In genomic region chr17:19713462-19713861, GRCh38 we compare ENCODE assay signal across 20 cellular contexts. TPM values are rescaled to one million over a fixed set of nuclear protein-coding genes. Genes with fewer than 3 reads are reported as not detected.
DNase-seq lines count a peak whose midpoint lies in the region; ATAC-seq, FAIRE-seq and TF ChIP-seq lines count a peak whose summit lies in the region.
"Had no signal": no experiment of that assay in that cellular context is flagged by ENCODE, and none has a peak within 500 bp of the region (broad histone marks: within the 10 kb centered on the region; RNA-seq: fewer than 3 reads in every experiment).

No MANE protein-coding gene starts in this region.

- no peak overlapping the region for H3K4me3 Mint-ChIP-seq in neural progenitor cell
- H3K4me3 Mint-ChIP-seq: memory B cell; nephron; T-helper 2 cell treated with Interferon-gamma antibody and Interleukin-4, amounts not matched to agents 5 μg/mL and 100 μg/mL, for 36 hours had no signal

- POLR2A ChIA-PET in H1 (lab: Charles Lee; ENCODE audit: partially characterized antibody) = no interaction called here

- H3K4me3 ChIP-seq in H1 (ENCODE audit: extremely low read depth in 1 of 4, insufficient read depth in 2 of 4, low read depth in 3 of 4, low read length in 4 of 4) = no peak overlapping the region
- H3K4me3 ChIP-seq in neural progenitor cell = no peak overlapping the region
- H3K4me3 ChIP-seq in SJCRH30 = no peak overlapping the region
- H3K4me3 ChIP-seq in hepatocyte = no peak overlapping the region

- no peak overlapping the region for H2BK20ac ChIP-seq in H1 (ENCODE audit: low read length)

- H3K4me1 ChIP-seq in H1 (replicated peaks in 1 of 4; ENCODE audit: control insufficient read depth in 3 of 4, insufficient read depth in 4 of 4, low read length in 3 of 4) = peaks cover 0 to 8% (median 0%) of the 10 kb centered on the region in 4 experiments; a peak in 2 of 7 replicates
- peaks cover 17% of the 10 kb centered on the region for H3K4me1 ChIP-seq in neural progenitor cell
- H3K4me1 ChIP-seq in SJCRH30 = no peaks in the 10 kb centered on the region
- H3K4me1 ChIP-seq in hepatocyte (ENCODE audit: insufficient read depth) = no peaks in the 10 kb centered on the region

- no peaks in the 10 kb centered on the region for H3K9me3 Mint-ChIP-seq in neural progenitor cell
- H3K9me3 Mint-ChIP-seq: memory B cell; nephron; T-helper 2 cell treated with Interferon-gamma antibody and Interleukin-4, amounts not matched to agents 5 μg/mL and 100 μg/mL, for 36 hours had no signal

- no peaks in the 10 kb centered on the region for H3K9me3 ChIP-seq in H1 (ENCODE audit: insufficient read depth in 2 of 2, low read depth in 1 of 2, low read length in 1 of 2)
- H3K9me3 ChIP-seq in neural progenitor cell (ENCODE audit: low read depth) = no peaks in the 10 kb centered on the region
- no peaks in the 10 kb centered on the region for H3K9me3 ChIP-seq in SJCRH30 (replicated peaks)
- H3K9me3 ChIP-seq in hepatocyte (ENCODE audit: low read depth) = no peaks in the 10 kb centered on the region

- DNase-seq in D721Med (ENCODE audit: insufficient read length, low spot score) (peak; percentile 18), NAMALWA (ENCODE audit: low spot score) (peak; percentile 1), H1 (ENCODE audit: low read depth in 1 of 2, low spot score in 2 of 2) (no peak), neural progenitor cell (ENCODE audit: low spot score) (no peak), SJCRH30 (no peak), hepatocyte (ENCODE audit: low spot score) (no peak), cerebellar cortex (ENCODE audit: low spot score) (no peak)
- DNase-seq: activated gamma-delta T cell, retina, Right ventricle myocardium superior had no signal

- H2BK120ac ChIP-seq in H1 (replicated peaks; ENCODE audit: low read depth, low read length) = no peak overlapping the region

- H3K56ac ChIP-seq in H1 (replicated peaks; ENCODE audit: insufficient read length, low read depth, low read length) = no peak overlapping the region

- no peaks in the 10 kb centered on the region for H4K20me1 ChIP-seq in H1 (replicated peaks in 1 of 2; ENCODE audit: control insufficient read depth in 1 of 2, insufficient read depth in 2 of 2, low read length in 2 of 2)
- H4K20me1 ChIP-seq in neural progenitor cell (ENCODE audit: low read depth) = no peaks in the 10 kb centered on the region
- no peaks in the 10 kb centered on the region for H4K20me1 ChIP-seq in hepatocyte (ENCODE audit: insufficient read depth, poor library complexity, severe bottlenecking)

- H4K91ac ChIP-seq in H1 (replicated peaks; ENCODE audit: insufficient read length, low read length) = no peak overlapping the region

- H3K23me2 ChIP-seq in H1 (ENCODE audit: low read depth, low read length) = no peaks in the 10 kb centered on the region

- no peaks in the 10 kb centered on the region for H3K79me1 ChIP-seq in H1 (ENCODE audit: low read depth, low read length)

- H3K27me3 ChIP-seq in H1 (replicated peaks in 1 of 4; ENCODE audit: control insufficient read depth in 3 of 4, extremely low read depth in 1 of 4, insufficient read depth in 3 of 4, low read length in 3 of 4) (no peaks in the 10 kb centered on the region), neural progenitor cell (no peaks in the 10 kb centered on the region), SJCRH30 (peaks cover 28% of the 10 kb centered on the region), hepatocyte (no peaks in the 10 kb centered on the region)

- H3K79me2 ChIP-seq in H1 (ENCODE audit: control insufficient read depth in 1 of 2, insufficient read depth in 2 of 2, low read length in 2 of 2) (no peaks in the 10 kb centered on the region), neural progenitor cell (ENCODE audit: low read depth) (no peaks in the 10 kb centered on the region), hepatocyte (no peaks in the 10 kb centered on the region)

- TF ChIP-seq POLR2A in H1 (IDR thresholded peaks at IDR 0.05; ENCODE audit: control extremely low read depth in 1 of 2, low read depth in 2 of 2, low read length in 2 of 2) = no peak

- no peak overlapping the region for H2AK5ac ChIP-seq in H1 (ENCODE audit: low read depth, low read length)

- no peak overlapping the region for H2BK5ac ChIP-seq in H1 (ENCODE audit: low read depth, low read length)

- no peak overlapping the region for H3K4ac ChIP-seq in H1 (replicated peaks; ENCODE audit: insufficient read length, low read depth, low read length)

- H3K27ac ChIP-seq in H1 (ENCODE audit: low read depth, low read length) = no peak overlapping the region
- no peak overlapping the region for H3K27ac ChIP-seq in neural progenitor cell
- no peak overlapping the region for H3K27ac ChIP-seq in SJCRH30
- H3K27ac ChIP-seq in hepatocyte = no peak overlapping the region
- H3K27ac ChIP-seq: epithelial cell of prostate, HL-60, KMS-11 had no signal

- H3K4me1 Mint-ChIP-seq in neural progenitor cell = peaks cover 20% of the 10 kb centered on the region
- H3K4me1 Mint-ChIP-seq: memory B cell had no signal

- WGBS in H1 (ENCODE audit: extremely low coverage in 1 of 2, insufficient coverage in 1 of 2, insufficient read length in 1 of 2, insufficient replicate concordance in 2 of 2, low coverage in 1 of 2, low lambda C conversion rate in 2 of 2, missing lambda C conversion rate in 1 of 2), 2 experiments = 76% methylated on average over 16 of the region's 16 CpGs; no CpG with 5 or more reads in 1 of the 2 experiments
- WGBS in hepatocyte (ENCODE audit: low lambda C conversion rate, missing lambda C conversion rate) = 84% methylated on average over 14 of the region's 16 CpGs

- no peak overlapping the region for H4K5ac ChIP-seq in H1 (ENCODE audit: insufficient read length, low read depth, low read length)

- H2BK12ac ChIP-seq in H1 (ENCODE audit: low read depth, low read length) = no peak overlapping the region

- no peaks in the 10 kb centered on the region for H3K36me3 ChIP-seq in H1 (ENCODE audit: control insufficient read depth in 2 of 4, insufficient read depth in 4 of 4, low read length in 3 of 4)
- H3K36me3 ChIP-seq in neural progenitor cell = no peaks in the 10 kb centered on the region
- no peaks in the 10 kb centered on the region for H3K36me3 ChIP-seq in SJCRH30
- H3K36me3 ChIP-seq in hepatocyte (replicated peaks; ENCODE audit: insufficient read depth, low read depth) = no peaks in the 10 kb centered on the region

- H3K14ac ChIP-seq in H1 (ENCODE audit: insufficient read length) = no peak overlapping the region

- no peak overlapping the region for H3K18ac ChIP-seq in H1 (ENCODE audit: extremely low read depth, low read length)

- no peaks in the 10 kb centered on the region for H3K9me2 ChIP-seq in hepatocyte (replicated peaks; ENCODE audit: insufficient read depth)

- no peak for FAIRE-seq in D721Med (lab: Jason Lieb, UNC)
- FAIRE-seq in H1 (lab: Jason Lieb, UNC) = no peak
- FAIRE-seq: colon, GM18507, keratinocyte had no signal

- no peak overlapping the region for H3K23ac ChIP-seq in H1 (ENCODE audit: insufficient read length)

- H3K27me3 Mint-ChIP-seq in neural progenitor cell (ENCODE audit: insufficient read depth, low read depth) = peaks cover 5% of the 10 kb centered on the region
- H3K27me3 Mint-ChIP-seq: memory B cell had no signal

- CTCF ChIA-PET in H1 (lab: Charles Lee; ENCODE audit: partially characterized antibody) = interaction anchor here (0.6 to 8.7 kb wide), 13 partner anchors 8 to 789 kb away, joined by 3 to 56 read pairs (median 3); partner anchors contain the start of gene ALDH3A2

- H2AFZ ChIP-seq in H1 (ENCODE audit: low read length) (no peak overlapping the region), neural progenitor cell (replicated peaks) (no peak overlapping the region), hepatocyte (no peak overlapping the region)

- peak overlapping the region; percentile 42 for H4K8ac ChIP-seq in H1 (ENCODE audit: extremely low read depth, insufficient read depth, low read length)

- ATAC-seq in HG03045 (IDR thresholded peaks at IDR 0.05; ENCODE audit: unreplicated experiment) = no peak

- peaks cover 2% of the 10 kb centered on the region for H3F3A ChIP-seq in neural progenitor cell (ENCODE audit: low read depth)

- TF ChIP-seq RAD21 in H1 (IDR thresholded peaks at IDR 0.05 in 1 of 2, conservative IDR thresholded peaks at IDR 0.05 in 1 of 2; ENCODE audit: low read depth in 2 of 2, low read length in 2 of 2) = peak; percentile 43 to 44

- H3K9ac ChIP-seq in H1 (replicated peaks in 1 of 4; ENCODE audit: extremely low read depth in 1 of 4, low read depth in 3 of 4, low read length in 3 of 4) = no peak overlapping the region
- H3K9ac ChIP-seq in neural progenitor cell = no peak overlapping the region
- H3K9ac ChIP-seq: KMS-11 had no signal

- no peak overlapping the region for H3K27ac Mint-ChIP-seq in neural progenitor cell
- H3K27ac Mint-ChIP-seq: memory B cell; nephron; T-helper 2 cell treated with Interferon-gamma antibody and Interleukin-4, amounts not matched to agents 5 μg/mL and 100 μg/mL, for 36 hours had no signal

- no peak overlapping the region for H2BK15ac ChIP-seq in H1 (ENCODE audit: low read length)

- TF ChIP-seq EP300 in H1 (IDR thresholded peaks at IDR 0.05; ENCODE audit: borderline replicate concordance in 1 of 2, low read depth in 2 of 2, low read length in 2 of 2) = no peak

- H3K4me2 ChIP-seq in H1 (ENCODE audit: insufficient read depth in 1 of 2, low read depth in 2 of 2, low read length in 2 of 2) (no peak overlapping the region), neural progenitor cell (no peak overlapping the region), hepatocyte (no peak overlapping the region)
- H3K4me2 ChIP-seq: KMS-11 had no signal

- H3K36me3 Mint-ChIP-seq in neural progenitor cell = no peaks in the 10 kb centered on the region
- H3K36me3 Mint-ChIP-seq: memory B cell had no signal

- TF ChIP-seq CTCF in D721Med (IDR thresholded peaks at IDR 0.05; ENCODE audit: insufficient read depth, missing control alignments) (no peak), H1 (IDR thresholded peaks at IDR 0.05; ENCODE audit: control extremely low read depth in 1 of 3, insufficient read depth in 1 of 3, low read depth in 1 of 3, low read length in 3 of 3) (peak; percentile 49 to 63 (median 63); a peak in 3 of 4 replicates), neural progenitor cell (IDR thresholded peaks at IDR 0.05) (peak; percentile 41), hepatocyte (IDR thresholded peaks at IDR 0.05; ENCODE audit: poor library complexity) (no peak)

RNA-seq across cellular contexts. Expression of gene SLC47A2, which starts 2.9 kb away (rescaled TPM):
- not detected in 2 replicates for total RNA-seq in H1 (2021; fragmentation: NEBNext Ultra II Directional; extraction: Animal tissue kit (Norgen Biotek cat#: 25700))
- polyA plus RNA-seq in H1 (2011; rRNA removed) (not detected in 2 replicates), hepatocyte (not detected in 2 replicates)
- not detected for polyA plus RNA-seq in H1 (2011; cell fraction: cytosol; rRNA removed)
- polyA plus RNA-seq in H1 (2011; cell fraction: nucleus; rRNA removed) = not detected
- 0.07 to 0.09 TPM in 2 of 4 replicates, not detected in the others for polyA plus RNA-seq in H1 (2012, experiment 1 of 2)
- not detected for polyA plus RNA-seq in H1 (2012, experiment 2 of 2)
- not detected for polyA plus RNA-seq in H1 (2013, experiment 1 of 2)
- not detected for polyA plus RNA-seq in H1 (2013, experiment 2 of 2)
- polyA minus RNA-seq in H1 (2011; rRNA and poly(A)+ RNA removed) = not detected in 2 replicates
- polyA minus RNA-seq in H1 (2011; cell fraction: cytosol; rRNA and poly(A)+ RNA removed) = not detected
- polyA minus RNA-seq in H1 (2011; cell fraction: nucleus; rRNA and poly(A)+ RNA removed) = not detected
- total RNA-seq in neural progenitor cell (ENCODE audit: low replicate concordance) (0.39 and 0.43 TPM in 2 replicates), hepatocyte (0.07 TPM in 1 of 2 replicates, not detected in the other)
- not detected in 2 replicates for total RNA-seq in SJCRH30 (2014; rRNA removed; shearing (Covaris generic))
- total RNA-seq: Right ventricle myocardium superior had no signal

RNA-seq across cellular contexts. Expression of gene ALDH3A1, which starts 34.6 kb away (rescaled TPM):
- 0.37 and 0.46 TPM in 2 replicates for total RNA-seq in H1 (2021; fragmentation: NEBNext Ultra II Directional; extraction: Animal tissue kit (Norgen Biotek cat#: 25700))
- polyA plus RNA-seq in H1 (2011; rRNA removed) (0.75 and 1.4 TPM in 2 replicates), hepatocyte (0.13 and 1.4 TPM in 2 replicates)
- 0.43 TPM for polyA plus RNA-seq in H1 (2011; cell fraction: cytosol; rRNA removed)
- polyA plus RNA-seq in H1 (2011; cell fraction: nucleus; rRNA removed) = 1.1 TPM
- 0.23 to 0.94 TPM (median 0.48 TPM) in 4 replicates for polyA plus RNA-seq in H1 (2012, experiment 1 of 2)
- 0.30 TPM for polyA plus RNA-seq in H1 (2012, experiment 2 of 2)
- polyA plus RNA-seq in H1 (2013, experiment 1 of 2) = 0.30 TPM
- polyA plus RNA-seq in H1 (2013, experiment 2 of 2) = 0.09 TPM
- 0.69 and 0.83 TPM in 2 replicates for polyA minus RNA-seq in H1 (2011; rRNA and poly(A)+ RNA removed)
- not detected for polyA minus RNA-seq in H1 (2011; cell fraction: cytosol; rRNA and poly(A)+ RNA removed)
- polyA minus RNA-seq in H1 (2011; cell fraction: nucleus; rRNA and poly(A)+ RNA removed) = 1.3 TPM
- total RNA-seq in neural progenitor cell (ENCODE audit: low replicate concordance) (1.4 TPM in 1 of 2 replicates, not detected in the other), hepatocyte (0.90 TPM in 1 of 2 replicates, not detected in the other)
- total RNA-seq in SJCRH30 (2014; rRNA removed; shearing (Covaris generic)) = not detected in 2 replicates

Comparison
In these comparisons a context has a peak if more than half of its experiments do, and no peak if none do; other contexts are left out.
1. DNase-seq: peak in D721Med (single experiment) and NAMALWA (single experiment); none in H1 (0 of 2), neural progenitor cell (single experiment), SJCRH30 (0 of 2), hepatocyte (single experiment) and cerebellar cortex (single experiment).
2. CTCF ChIP-seq: peak in H1 (3 of 3) and neural progenitor cell (single experiment); none in D721Med (single experiment) and hepatocyte (single experiment).